21 cellular contexts compared by ENCODE assay signal in genomic region chr19:54803410-54803809, GRCh38. TPM values are rescaled to one million over a fixed set of nuclear protein-coding genes. Genes with fewer than 3 reads are reported as not detected.
DNase-seq lines count a peak whose midpoint lies in the region; ATAC-seq and TF ChIP-seq lines count a peak whose summit lies in the region.
"Had no signal": no experiment of that assay in that cellular context is flagged by ENCODE, and none has a peak within 500 bp of the region (broad histone marks: within the 10 kb centered on the region; RNA-seq: fewer than 3 reads in every experiment).

Gene KIR2DL4 (plus strand): TSS chr19:54803610. CDS start chr19:54803652, 42 bp downstream.

- no peak within 1 kb of the TSS for H3K4me3 Mint-ChIP-seq in activated CD8-positive, alpha-beta memory T cell treated with anti-CD3 and anti-CD28 coated beads, Interleukin-2, amount 10 ng/mL, durations not matched to agents 7 days and 5 days
- H3K4me3 Mint-ChIP-seq in stimulated activated effector memory CD8-positive, alpha-beta T cell treated with anti-CD3 and anti-CD28 coated beads, Interleukin-12 subunit alpha, Interleukin-12 subunit beta, amount 100 ng/mL, for 72 hours, result peak within 1 kb of the TSS; percentile 30
- H3K4me3 Mint-ChIP-seq: CD8-positive, alpha-beta memory T cell; HFFc6 had no signal

- TF ChIP-seq EP300 in esophagus muscularis mucosa (IDR thresholded peaks at IDR 0.05), result no peak

- peaks cover 0 to 6% (median 0%) of the 10 kb centered on the region in 4 donors for H3K9me3 ChIP-seq in esophagus muscularis mucosa
- H3K9me3 ChIP-seq: BLaER1 had no signal

- no peaks in the 10 kb centered on the region for H3K4me1 ChIP-seq in esophagus muscularis mucosa
- H3K4me1 ChIP-seq: BLaER1 had no signal

- H3K27me3 Mint-ChIP-seq in activated CD8-positive, alpha-beta memory T cell treated with anti-CD3 and anti-CD28 coated beads, Interleukin-2, amount 10 ng/mL, durations not matched to agents 7 days and 5 days, result peaks cover 17% of the 10 kb centered on the region

- intact Hi-C loops in esophagus muscularis mucosa (cut with DNase I), result no loop called here

- TF ChIP-seq POLR2A in esophagus muscularis mucosa (IDR thresholded peaks at IDR 0.05; ENCODE audit: low read depth), result no peak

- H3K27ac Mint-ChIP-seq in activated CD8-positive, alpha-beta memory T cell treated with anti-CD3 and anti-CD28 coated beads, Interleukin-2, amount 10 ng/mL, durations not matched to agents 7 days and 5 days, result no peak within 1 kb of the TSS
- peak within 1 kb of the TSS; percentile 18 for H3K27ac Mint-ChIP-seq in stimulated activated effector memory CD8-positive, alpha-beta T cell treated with anti-CD3 and anti-CD28 coated beads, Interleukin-12 subunit alpha, Interleukin-12 subunit beta, amount 100 ng/mL, for 72 hours
- H3K27ac Mint-ChIP-seq: HFFc6 had no signal

- H3K4me3 ChIP-seq in esophagus muscularis mucosa, result no peak within 1 kb of the TSS
- H3K4me3 ChIP-seq: BLaER1, GM12878 had no signal

- peaks cover 0 to 30% (median 0%) of the 10 kb centered on the region in 4 donors for H3K27me3 ChIP-seq in esophagus muscularis mucosa
- H3K27me3 ChIP-seq: BLaER1 had no signal

- no peaks in the 10 kb centered on the region for H3K9me3 Mint-ChIP-seq in activated CD8-positive, alpha-beta memory T cell treated with anti-CD3 and anti-CD28 coated beads, Interleukin-2, amount 10 ng/mL, durations not matched to agents 7 days and 5 days (ENCODE audit: low read depth)
- H3K9me3 Mint-ChIP-seq in stimulated activated effector memory CD8-positive, alpha-beta T cell treated with anti-CD3 and anti-CD28 coated beads, Interleukin-12 subunit alpha, Interleukin-12 subunit beta, amount 100 ng/mL, for 72 hours, result peaks cover 2% of the 10 kb centered on the region

- no peak for TF ChIP-seq CTCF in esophagus muscularis mucosa (IDR thresholded peaks at IDR 0.05)

- peaks cover 6% of the 10 kb centered on the region for H3K4me1 Mint-ChIP-seq in activated CD8-positive, alpha-beta memory T cell treated with anti-CD3 and anti-CD28 coated beads, Interleukin-2, amount 10 ng/mL, durations not matched to agents 7 days and 5 days
- H3K4me1 Mint-ChIP-seq in stimulated activated effector memory CD8-positive, alpha-beta T cell treated with anti-CD3 and anti-CD28 coated beads, Interleukin-12 subunit alpha, Interleukin-12 subunit beta, amount 100 ng/mL, for 72 hours, result peaks cover 7% of the 10 kb centered on the region

- no peak within 1 kb of the TSS for H3K27ac ChIP-seq in esophagus muscularis mucosa (replicated peaks in 1 of 4)
- H3K27ac ChIP-seq: BLaER1, RWPE1 had no signal

- CTCF ChIA-PET in activated CD8-positive, alpha-beta memory T cell treated with anti-CD3 and anti-CD28 coated beads, Interleukin-2, amount 10 ng/mL, durations not matched to agents 7 days and 5 days (lab: Charles Lee), result no interaction called here

- ATAC-seq in activated CD8-positive, alpha-beta memory T cell treated with anti-CD3 and anti-CD28 coated beads, Interleukin-2, amount 10 ng/mL, durations not matched to agents 7 days and 5 days, result no peak
- ATAC-seq in stimulated activated effector memory CD8-positive, alpha-beta T cell treated with anti-CD3 and anti-CD28 coated beads, Interleukin-12 subunit alpha, Interleukin-12 subunit beta, amount 100 ng/mL, for 72 hours, result peak; percentile 75
- ATAC-seq: GM12878, PC-3 had no signal

- no peaks in the 10 kb centered on the region for H3K36me3 ChIP-seq in esophagus muscularis mucosa
- H3K36me3 ChIP-seq: BLaER1 had no signal

- WGBS in esophagus muscularis mucosa, result 91% methylated on average over 10 of the region's 10 CpGs

- no peaks in the 10 kb centered on the region for H3K36me3 Mint-ChIP-seq in activated CD8-positive, alpha-beta memory T cell treated with anti-CD3 and anti-CD28 coated beads, Interleukin-2, amount 10 ng/mL, durations not matched to agents 7 days and 5 days
- H3K36me3 Mint-ChIP-seq in stimulated activated effector memory CD8-positive, alpha-beta T cell treated with anti-CD3 and anti-CD28 coated beads, Interleukin-12 subunit alpha, Interleukin-12 subunit beta, amount 100 ng/mL, for 72 hours, result no peaks in the 10 kb centered on the region
- H3K36me3 Mint-ChIP-seq: CD8-positive, alpha-beta memory T cell had no signal

- DNase-seq in activated CD8-positive, alpha-beta memory T cell treated with anti-CD3 and anti-CD28 coated beads for 24 hours, result peak; percentile 42
- no peak for DNase-seq in activated CD8-positive, alpha-beta memory T cell treated with anti-CD3 and anti-CD28 coated beads, Interleukin-2, amount 10 ng/mL, durations not matched to agents 7 days and 5 days
- DNase-seq in esophagus muscularis mucosa (ENCODE audit: extremely low spot score) (peak; percentile 70), NCI-H2171 treated with DMSO at 0.1 percent for 48 hours (lab: John Stamatoyannopoulos, UW) (no peak), islet precursor cell (no peak), NCI-H1092 treated with DMSO at 0.1 percent for 48 hours (lab: John Stamatoyannopoulos, UW) (no peak)
- DNase-seq in stimulated activated CD8-positive, alpha-beta memory T cell treated with anti-CD3 and anti-CD28 coated beads, Interleukin-12 subunit alpha, Interleukin-12 subunit beta, amount 100 ng/mL, for 1 hour (ENCODE audit: low read depth), result peak; percentile 7
- DNase-seq in stimulated activated effector memory CD8-positive, alpha-beta T cell treated with anti-CD3 and anti-CD28 coated beads, Interleukin-12 subunit alpha, Interleukin-12 subunit beta, amount 100 ng/mL, for 72 hours (ENCODE audit: low spot score in 2 of 2), result peak in 1 of 2 donors; percentile 67
- DNase-seq: CD8-positive, alpha-beta memory T cell; DMS79; HFFc6; Kasumi-1; MM.1S; NCI-H1436; NCI-H2029; NCI-H2171; NCI-H446 treated with DMSO at 0.1 percent for 48 hours; PC-3 had no signal

RNA-seq across cellular contexts. Expression of gene KIR2DL4, which starts in this region (rescaled TPM):
- under 1 TPM; 0.42 to 0.70 TPM for total RNA-seq in activated CD8-positive, alpha-beta memory T cell treated with anti-CD3 and anti-CD28 coated beads, Interleukin-2, amount 10 ng/mL, durations not matched to agents 7 days and 5 days
- total RNA-seq in esophagus muscularis mucosa, result not detected
- total RNA-seq: CD8-positive, alpha-beta memory T cell; GM12878; HFFc6; PC-3 had no signal

Comparison
In these comparisons a context has a peak if more than half of its experiments do, and no peak if none do; other contexts are left out.
1. DNase-seq: peak in activated CD8-positive, alpha-beta memory T cell treated with anti-CD3 and anti-CD28 coated beads for 24 hours (single experiment) and stimulated activated CD8-positive, alpha-beta memory T cell treated with anti-CD3 and anti-CD28 coated beads, Interleukin-12 subunit alpha, Interleukin-12 subunit beta, amount 100 ng/mL, for 1 hour (single experiment); none in activated CD8-positive, alpha-beta memory T cell treated with anti-CD3 and anti-CD28 coated beads, Interleukin-2, amount 10 ng/mL, durations not matched to agents 7 days and 5 days (single experiment), NCI-H2171 treated with DMSO at 0.1 percent for 48 hours (single experiment), islet precursor cell (single experiment) and NCI-H1092 treated with DMSO at 0.1 percent for 48 hours (single experiment).
2. Peak in DNase-seq in esophagus muscularis mucosa; RNA of the gene not detected or under 1 TPM.